In genomic region chr16:3654249-3654991, GRCh38 we compare ENCODE assay signal across 7 cellular contexts.
A peak's percentile ranks its signal among the peaks of the same experiment; 100 is the strongest.
DNase-seq lines count a peak whose midpoint lies in the region; ATAC-seq and TF ChIP-seq lines count a peak whose summit lies in the region.

A gene with protein sequence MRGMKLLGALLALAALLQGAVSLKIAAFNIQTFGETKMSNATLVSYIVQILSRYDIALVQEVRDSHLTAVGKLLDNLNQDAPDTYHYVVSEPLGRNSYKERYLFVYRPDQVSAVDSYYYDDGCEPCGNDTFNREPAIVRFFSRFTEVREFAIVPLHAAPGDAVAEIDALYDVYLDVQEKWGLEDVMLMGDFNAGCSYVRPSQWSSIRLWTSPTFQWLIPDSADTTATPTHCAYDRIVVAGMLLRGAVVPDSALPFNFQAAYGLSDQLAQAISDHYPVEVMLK (plus strand): TSS chr16:3654691. CDS start chr16:3655374, 683 bp downstream.

- no peak within 1 kb of the TSS for H3K4me3 ChIP-seq in GM12865 (ENCODE audit: low read depth, low read length)
- H3K4me3 ChIP-seq in LNCaP clone FGC (ENCODE audit: low read depth, low read length): no peak within 1 kb of the TSS
- H3K4me3 ChIP-seq in WERI-Rb-1 (ENCODE audit: low read depth, low read length): no peak within 1 kb of the TSS

- H3K36me3 ChIP-seq in WERI-Rb-1: peaks cover 56% of the 10 kb centered on the region

- no peaks in the 10 kb centered on the region for H3K9me3 ChIP-seq in WERI-Rb-1 (ENCODE audit: severe bottlenecking)

- DNase-seq in GM12865 (ENCODE audit: low read depth) (peak; percentile 81), LNCaP clone FGC (ENCODE audit: low read depth) (no peak), WERI-Rb-1 (peak; percentile 72), left kidney (ENCODE audit: low read depth, low spot score) (peak; percentile 85)
- DNase-seq in central memory CD4-positive, alpha-beta T cell: peak; percentile 30
- DNase-seq in stimulated activated CD4-positive, alpha-beta T cell treated with anti-CD3 and anti-CD28 coated beads, TNF-alpha, amount 100 ng/mL, for 24 hours (ENCODE audit: low read depth in 3 of 3): peak; percentile 33 to 54 (median 34)

- no peaks in the 10 kb centered on the region for H3K27me3 ChIP-seq in WERI-Rb-1 (ENCODE audit: insufficient read depth, low read depth, severe bottlenecking)

- peak; percentile 80 for TF ChIP-seq CTCF in GM12865 (IDR thresholded peaks at IDR 0.05; ENCODE audit: insufficient read depth, low read depth, low read length, missing control alignments)
- TF ChIP-seq CTCF in LNCaP clone FGC (IDR thresholded peaks at IDR 0.05; ENCODE audit: control insufficient read depth, extremely low read depth, insufficient read depth): peak; percentile 79
- TF ChIP-seq CTCF in WERI-Rb-1 (IDR thresholded peaks at IDR 0.05; ENCODE audit: low read depth, low read length): peak; percentile 89

- no peak for ATAC-seq in GM19324 (IDR thresholded peaks at IDR 0.05; ENCODE audit: low FRiP score, unreplicated experiment)

- no peak within 1 kb of the TSS for H3K27ac ChIP-seq in WERI-Rb-1
